ENCODE assay signal across 9 cellular contexts in genomic region chr5:150428106-150428876, GRCh38. TPM values are rescaled to one million over a fixed set of nuclear protein-coding genes. Genes with fewer than 3 reads are reported as not detected.
DNase-seq lines count a peak whose midpoint lies in the region; ATAC-seq and TF ChIP-seq lines count a peak whose summit lies in the region.
"Had no signal": no experiment of that assay in that cellular context is flagged by ENCODE, and none has a peak within 500 bp of the region (broad histone marks: within the 10 kb centered on the region; RNA-seq: fewer than 3 reads in every experiment).

No MANE protein-coding gene starts in this region.

- H3K27me3 ChIP-seq in Caco-2 (replicated peaks; ENCODE audit: control insufficient read depth, insufficient read depth, low read length) (no peaks in the 10 kb centered on the region), brain microvascular endothelial cell (replicated peaks) (no peaks in the 10 kb centered on the region)

- H3K4me1 ChIP-seq in Caco-2 = peaks cover 16% of the 10 kb centered on the region

- H3K4me3 ChIP-seq in Caco-2 (ENCODE audit: low read depth, low read length) (no peak overlapping the region), brain microvascular endothelial cell (ENCODE audit: low read depth, low read length) (no peak overlapping the region)

- ATAC-seq in GM21723 (IDR thresholded peaks at IDR 0.05; ENCODE audit: unreplicated experiment) = no peak

- H3K9me3 ChIP-seq in Caco-2 = no peaks in the 10 kb centered on the region

- peak; percentile 66 to 85 for DNase-seq in Caco-2
- DNase-seq in brain microvascular endothelial cell = peak; percentile 19
- peak in 32 of 51 donors; percentile 14 to 72 (median 40) for DNase-seq in hypothalamus (lab: John Stamatoyannopoulos, UW)
- no peak for DNase-seq in progenitor cell of endocrine pancreas (ENCODE audit: low spot score, unreplicated experiment)
- no peak for DNase-seq in AG20443 (ENCODE audit: low spot score)
- no peak for DNase-seq in activated T-cell treated with anti-CD3 and anti-CD28 coated beads, Interleukin-2, amount 50 U/mL, for 48 hours
- DNase-seq in germinal center (ENCODE audit: low spot score) = no peak
- DNase-seq: activated CD4-positive, alpha-beta memory T cell treated with anti-CD3 and anti-CD28 coated beads for 36 hours had no signal

- H3K9me3 Mint-ChIP-seq in Caco-2 (ENCODE audit: unreplicated experiment) (no peaks in the 10 kb centered on the region), progenitor cell of endocrine pancreas (ENCODE audit: low read depth) (no peaks in the 10 kb centered on the region)

- H3K4me1 Mint-ChIP-seq in Caco-2 (ENCODE audit: low read depth, unreplicated experiment) (peaks cover 22% of the 10 kb centered on the region), progenitor cell of endocrine pancreas (ENCODE audit: low read depth) (peaks cover 7% of the 10 kb centered on the region)

- intact Hi-C loops in Caco-2 (cut with micrococcal nuclease; ENCODE audit: unreplicated experiment) = loop anchor here (1.0 to 2.0 kb wide), 2 partner anchors 15 kb away; partner anchors contain the start of gene CD74

- CTCF ChIA-PET in Caco-2 (lab: Charles Lee) = no interaction called here

- H3K36me3 ChIP-seq in Caco-2 (ENCODE audit: control insufficient read depth, insufficient read depth, low read length) = no peaks in the 10 kb centered on the region
- no peaks in the 10 kb centered on the region for H3K36me3 ChIP-seq in brain microvascular endothelial cell (replicated peaks)

- H3K4me3 Mint-ChIP-seq in Caco-2 (ENCODE audit: unreplicated experiment) = peak overlapping the region; percentile 19
- H3K4me3 Mint-ChIP-seq in progenitor cell of endocrine pancreas (ENCODE audit: low read depth) = no peak overlapping the region
- H3K4me3 Mint-ChIP-seq: activated CD4-positive, alpha-beta memory T cell treated with anti-CD3 and anti-CD28 coated beads for 36 hours had no signal

- in situ Hi-C loops in brain microvascular endothelial cell (cut with HindIII; ENCODE audit: low pct_ligation_motif_present, low sequenced_read_pairs) = no loop called here

- TF ChIP-seq CTCF in Caco-2 (IDR thresholded peaks at IDR 0.05; ENCODE audit: insufficient read depth in 1 of 2, low read depth in 1 of 2, low read length in 1 of 2, severe bottlenecking in 1 of 2, unreplicated experiment in 1 of 2) (no peak), brain microvascular endothelial cell (IDR thresholded peaks at IDR 0.05; ENCODE audit: low read depth, low read length, missing control alignments) (no peak), progenitor cell of endocrine pancreas (IDR thresholded peaks at IDR 0.05; ENCODE audit: unreplicated experiment) (no peak)

- peaks cover 4% of the 10 kb centered on the region for H3K36me3 Mint-ChIP-seq in Caco-2 (ENCODE audit: insufficient read depth, unreplicated experiment)
- no peaks in the 10 kb centered on the region for H3K36me3 Mint-ChIP-seq in progenitor cell of endocrine pancreas (ENCODE audit: insufficient read depth)
- H3K36me3 Mint-ChIP-seq: activated CD4-positive, alpha-beta memory T cell treated with anti-CD3 and anti-CD28 coated beads for 36 hours had no signal

- no peak overlapping the region for H3K27ac ChIP-seq in brain microvascular endothelial cell

- POLR2A ChIA-PET in Caco-2 (lab: Charles Lee) = interaction anchor here (0.6 to 1.2 kb wide), 2 partner anchors 16 to 18 kb away, joined by 4 to 7 read pairs; partner anchors contain the start of gene CD74

- peak overlapping the region; percentile 72 for H3K27ac Mint-ChIP-seq in Caco-2 (ENCODE audit: unreplicated experiment)
- peak overlapping the region; percentile 78 for H3K27ac Mint-ChIP-seq in progenitor cell of endocrine pancreas
- H3K27ac Mint-ChIP-seq: activated CD4-positive, alpha-beta memory T cell treated with anti-CD3 and anti-CD28 coated beads for 36 hours had no signal

- no peaks in the 10 kb centered on the region for H3K27me3 Mint-ChIP-seq in Caco-2 (ENCODE audit: insufficient read depth, unreplicated experiment)
- peaks cover 3% of the 10 kb centered on the region for H3K27me3 Mint-ChIP-seq in progenitor cell of endocrine pancreas
- H3K27me3 Mint-ChIP-seq: activated CD4-positive, alpha-beta memory T cell treated with anti-CD3 and anti-CD28 coated beads for 36 hours had no signal

- BruUV-seq in Caco-2 (replicated peaks; lab: Mats Ljungman, UMichigan) = no TSS peak

RNA-seq across cellular contexts. Expression of gene CD74, which starts 15.6 kb away (rescaled TPM):
- total RNA-seq in Caco-2 (2022) = 49.6 and 59.3 TPM in 2 replicates
- 41.3 and 45.8 TPM in 2 replicates for total RNA-seq in progenitor cell of endocrine pancreas

RNA-seq across cellular contexts. Expression of gene RPS14, which starts 21.2 kb away (rescaled TPM):
- total RNA-seq in Caco-2 (2022) (2,300 and 2,382 TPM in 2 replicates), progenitor cell of endocrine pancreas (1,941 and 2,072 TPM in 2 replicates)

Comparison
In these comparisons a context has a peak if more than half of its experiments do, and no peak if none do; other contexts are left out.
1. DNase-seq: peak in Caco-2 (2 of 2), brain microvascular endothelial cell (single experiment) and hypothalamus (32 of 51); none in progenitor cell of endocrine pancreas (single experiment), AG20443 (single experiment), activated T-cell treated with anti-CD3 and anti-CD28 coated beads, Interleukin-2, amount 50 U/mL, for 48 hours (0 of 2) and germinal center (single experiment).